24 cellular contexts compared by ENCODE assay signal in the genomic region with DNA sequence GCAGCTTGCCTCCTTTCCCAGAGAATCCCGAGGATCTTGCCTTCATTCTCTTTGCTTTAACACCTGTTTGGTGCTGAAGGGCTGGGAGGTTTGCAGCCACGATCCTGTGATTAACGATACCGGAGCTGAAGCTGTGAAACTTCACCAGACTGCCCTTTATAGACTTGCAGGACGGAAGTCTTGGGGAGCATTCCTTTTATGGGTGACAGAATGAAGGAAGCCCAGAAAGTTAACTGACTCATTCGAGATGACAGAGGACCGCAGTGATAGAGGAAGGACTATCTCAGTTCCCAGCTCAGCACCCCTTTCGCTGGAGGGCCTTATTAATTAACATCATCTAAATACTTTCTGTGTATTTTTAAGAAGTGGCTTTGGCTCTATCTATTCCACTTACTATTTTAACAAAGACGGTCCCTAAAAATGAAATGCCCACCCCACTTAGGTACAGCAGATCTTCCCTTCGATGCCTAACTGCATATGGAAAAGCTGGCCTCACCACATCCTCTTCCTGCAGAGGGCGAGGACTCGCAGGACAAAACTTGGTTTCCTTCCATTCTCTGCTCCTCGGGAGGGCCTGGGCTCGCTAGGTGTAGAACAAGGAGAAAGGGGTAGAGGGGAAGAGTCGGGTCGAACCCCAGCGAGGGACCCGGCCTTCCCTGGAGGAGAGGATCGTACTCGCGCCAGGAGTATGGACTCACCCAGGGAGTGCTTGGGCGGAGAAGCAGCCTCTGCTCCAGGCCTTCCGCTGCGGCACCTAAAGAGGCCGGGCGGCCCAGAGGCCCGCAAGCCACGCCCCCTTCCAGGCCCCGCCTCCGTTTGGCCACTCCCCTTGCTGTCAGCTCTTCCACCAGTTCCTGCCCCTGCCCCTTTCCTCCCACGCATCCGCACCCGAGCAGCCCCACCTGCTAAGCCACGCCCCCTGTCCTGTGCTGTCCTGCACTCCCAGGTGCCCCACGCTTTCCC. TPM values are rescaled to one million over a fixed set of nuclear protein-coding genes. Genes with fewer than 3 reads are reported as not detected.
DNase-seq lines count a peak whose midpoint lies in the region; ATAC-seq and TF ChIP-seq lines count a peak whose summit lies in the region.
"Had no signal": no experiment of that assay in that cellular context is flagged by ENCODE, and none has a peak within 500 bp of the region (broad histone marks: within the 10 kb centered on the region; RNA-seq: fewer than 3 reads in every experiment).

No MANE protein-coding gene starts in this region.

- no peaks in the 10 kb centered on the region; a peak in 1 of 4 replicates for H3K79me1 ChIP-seq in IMR-90 (ENCODE audit: low read depth in 1 of 2, low read length in 2 of 2)

- no peaks in the 10 kb centered on the region for H4K20me1 ChIP-seq in IMR-90 (ENCODE audit: insufficient read depth, low read length)

- no peak for TF ChIP-seq RAD21 in IMR-90 (IDR thresholded peaks at IDR 0.05; ENCODE audit: low read length)

- H2AFZ ChIP-seq in IMR-90 (replicated peaks; ENCODE audit: low read length, poor library complexity): no peak overlapping the region

- no peak overlapping the region for H3K27ac Mint-ChIP-seq in activated CD8-positive, alpha-beta T cell treated with anti-CD3 and anti-CD28 coated beads for 36 hours
- no peak overlapping the region for H3K27ac Mint-ChIP-seq in activated CD8-positive, alpha-beta T cell treated with anti-CD3 and anti-CD28 coated beads, Interleukin-2, amount 10 ng/mL, durations not matched to agents 7 days and 5 days
- H3K27ac Mint-ChIP-seq: mesothelial cell of epicardium; natural killer cell; stimulated activated naive B cell treated with anti-CD40 and anti-IgM and Interleukin-4, amounts not matched to agents 10 μg/mL and 1 μg/mL and 100 μg/mL, for 72 hours; T-helper 1 cell treated with Interleukin-12 subunit alpha and Interleukin-12 subunit beta and Interleukin-4 antibody, amounts not matched to agents 30 μg/mL and 1 μg/mL, for 36 hours had no signal

- H4K5ac ChIP-seq in IMR-90 (ENCODE audit: low read depth, low read length): no peak overlapping the region

- ATAC-seq in activated CD8-positive, alpha-beta T cell treated with anti-CD3 and anti-CD28 coated beads for 36 hours: no peak
- ATAC-seq in activated CD8-positive, alpha-beta T cell treated with anti-CD3 and anti-CD28 coated beads, Interleukin-2, amount 10 ng/mL, durations not matched to agents 7 days and 5 days: no peak
- no peak for ATAC-seq in IMR-90 (ENCODE audit: low read depth)
- no peak for ATAC-seq in GM18502 (IDR thresholded peaks at IDR 0.05; ENCODE audit: poor library complexity, unreplicated experiment)
- ATAC-seq in GM18498 (IDR thresholded peaks at IDR 0.05; ENCODE audit: unreplicated experiment): no peak
- ATAC-seq: A549; left lobe of liver; natural killer cell; pancreas; stimulated activated naive B cell treated with anti-CD40 and anti-IgM and Interleukin-4, amounts not matched to agents 10 μg/mL and 1 μg/mL and 100 μg/mL, for 72 hours had no signal

- CTCF ChIA-PET in activated CD8-positive, alpha-beta T cell treated with anti-CD3 and anti-CD28 coated beads for 36 hours (lab: Charles Lee): interaction anchor here (0.7 to 1.6 kb wide), 3 partner anchors 12 to 101 kb away, joined by 3 to 4 read pairs (median 3); no protein-coding TSS in a partner anchor
- CTCF ChIA-PET in activated CD8-positive, alpha-beta T cell treated with anti-CD3 and anti-CD28 coated beads, Interleukin-2, amount 10 ng/mL, durations not matched to agents 7 days and 5 days (lab: Charles Lee): interaction anchor here (0.8 to 1.0 kb wide), 2 partner anchors 12 to 39 kb away, joined by 3 read pairs; no protein-coding TSS in a partner anchor
- CTCF ChIA-PET in IMR-90 (lab: Yijun Ruan, JAX): no interaction called here

- H3K4ac ChIP-seq in IMR-90 (ENCODE audit: low read depth, low read length): no peak overlapping the region

- H3K9me3 ChIP-seq in IMR-90 (ENCODE audit: control insufficient read depth, insufficient read depth, low read length) (no peaks in the 10 kb centered on the region), testis (no peaks in the 10 kb centered on the region)
- H3K9me3 ChIP-seq: A549, Caco-2, pancreas, Peyer's patch, SJSA1, thyroid gland had no signal

- no peak overlapping the region for H3K4me3 ChIP-seq in IMR-90 (ENCODE audit: insufficient read depth, low read depth, low read length)
- H3K4me3 ChIP-seq in testis: peak overlapping the region; percentile 8 to 29
- H3K4me3 ChIP-seq: A549, pancreas, Peyer's patch, SJSA1, thyroid gland had no signal

- H3K9me1 ChIP-seq in IMR-90 (ENCODE audit: insufficient read depth, low read length): peaks cover 11% of the 10 kb centered on the region

- H3K18ac ChIP-seq in IMR-90 (ENCODE audit: low read depth, low read length): no peak overlapping the region

- H3K4me1 ChIP-seq in IMR-90 (ENCODE audit: control insufficient read depth, insufficient read depth, low read length): peaks cover 13% of the 10 kb centered on the region
- peaks cover 8% of the 10 kb centered on the region for H3K4me1 ChIP-seq in testis
- H3K4me1 ChIP-seq: Peyer's patch, thyroid gland had no signal

- H3K56ac ChIP-seq in IMR-90 (ENCODE audit: extremely low read depth, insufficient read depth, low read length): no peak overlapping the region

- peak overlapping the region; percentile 32; the same call in 1 of the 2 replicates for H2AK5ac ChIP-seq in IMR-90 (ENCODE audit: low read depth, low read length)

- H2AK9ac ChIP-seq in IMR-90 (replicated peaks; ENCODE audit: low read depth, low read length, poor library complexity): no peak overlapping the region

- H3K14ac ChIP-seq in IMR-90 (replicated peaks; ENCODE audit: low read depth, low read length): no peak overlapping the region

- H3K4me1 Mint-ChIP-seq in activated CD8-positive, alpha-beta T cell treated with anti-CD3 and anti-CD28 coated beads for 36 hours (ENCODE audit: low read depth): no peaks in the 10 kb centered on the region
- H3K4me1 Mint-ChIP-seq in activated CD8-positive, alpha-beta T cell treated with anti-CD3 and anti-CD28 coated beads, Interleukin-2, amount 10 ng/mL, durations not matched to agents 7 days and 5 days (ENCODE audit: low read depth): no peaks in the 10 kb centered on the region
- H3K4me1 Mint-ChIP-seq: stimulated activated naive B cell treated with anti-CD40 and anti-IgM and Interleukin-4, amounts not matched to agents 10 μg/mL and 1 μg/mL and 100 μg/mL, for 72 hours had no signal

- H4K91ac ChIP-seq in IMR-90 (ENCODE audit: insufficient read depth, low read depth, low read length): peak overlapping the region; percentile 15; the same call in 1 of the 2 replicates

- H4K8ac ChIP-seq in IMR-90 (ENCODE audit: low read depth in 2 of 2, low read length in 2 of 2): no peak overlapping the region

- no peaks in the 10 kb centered on the region for H3K36me3 Mint-ChIP-seq in activated CD8-positive, alpha-beta T cell treated with anti-CD3 and anti-CD28 coated beads for 36 hours (ENCODE audit: low read depth)
- no peaks in the 10 kb centered on the region for H3K36me3 Mint-ChIP-seq in activated CD8-positive, alpha-beta T cell treated with anti-CD3 and anti-CD28 coated beads, Interleukin-2, amount 10 ng/mL, durations not matched to agents 7 days and 5 days (ENCODE audit: low read depth)
- H3K36me3 Mint-ChIP-seq: mesothelial cell of epicardium; natural killer cell; stimulated activated naive B cell treated with anti-CD40 and anti-IgM and Interleukin-4, amounts not matched to agents 10 μg/mL and 1 μg/mL and 100 μg/mL, for 72 hours had no signal

- POLR2A ChIA-PET in activated CD8-positive, alpha-beta T cell treated with anti-CD3 and anti-CD28 coated beads for 36 hours (lab: Charles Lee): no interaction called here
- POLR2A ChIA-PET in activated CD8-positive, alpha-beta T cell treated with anti-CD3 and anti-CD28 coated beads, Interleukin-2, amount 10 ng/mL, durations not matched to agents 7 days and 5 days (lab: Charles Lee): no interaction called here
- POLR2A ChIA-PET in IMR-90 (lab: Charles Lee; ENCODE audit: unreplicated experiment): no interaction called here

- no peak overlapping the region for H2BK120ac ChIP-seq in IMR-90 (ENCODE audit: low read depth, low read length)

- in situ Hi-C loops in IMR-90 (cut with MboI; ENCODE audit: low sequenced_read_pairs): no loop called here

- H3K27me3 Mint-ChIP-seq in activated CD8-positive, alpha-beta T cell treated with anti-CD3 and anti-CD28 coated beads for 36 hours: peaks cover 3% of the 10 kb centered on the region
- peaks cover 9% of the 10 kb centered on the region for H3K27me3 Mint-ChIP-seq in activated CD8-positive, alpha-beta T cell treated with anti-CD3 and anti-CD28 coated beads, Interleukin-2, amount 10 ng/mL, durations not matched to agents 7 days and 5 days (ENCODE audit: low read depth)

- no peak for TF ChIP-seq CTCF in activated CD8-positive, alpha-beta T cell treated with anti-CD3 and anti-CD28 coated beads for 36 hours (IDR thresholded peaks at IDR 0.05)
- TF ChIP-seq CTCF in IMR-90 (conservative IDR thresholded peaks at IDR 0.05; ENCODE audit: low read depth, low read length) (no peak), testis (IDR thresholded peaks at IDR 0.05) (no peak)

- H3K9me3 Mint-ChIP-seq in activated CD8-positive, alpha-beta T cell treated with anti-CD3 and anti-CD28 coated beads for 36 hours: no peaks in the 10 kb centered on the region
- H3K9me3 Mint-ChIP-seq in activated CD8-positive, alpha-beta T cell treated with anti-CD3 and anti-CD28 coated beads, Interleukin-2, amount 10 ng/mL, durations not matched to agents 7 days and 5 days (ENCODE audit: insufficient read depth): no peaks in the 10 kb centered on the region
- H3K9me3 Mint-ChIP-seq: natural killer cell; stimulated activated naive B cell treated with anti-CD40 and anti-IgM and Interleukin-4, amounts not matched to agents 10 μg/mL and 1 μg/mL and 100 μg/mL, for 72 hours; T-helper 1 cell treated with Interleukin-12 subunit alpha and Interleukin-12 subunit beta and Interleukin-4 antibody, amounts not matched to agents 30 μg/mL and 1 μg/mL, for 36 hours had no signal

- 93% methylated on average over 6 of the region's 35 CpGs; no CpG with 5 or more reads in 1 of the 2 experiments for WGBS in IMR-90 (ENCODE audit: extremely low coverage in 2 of 2, insufficient read length in 1 of 2), 2 experiments
- WGBS in testis, 2 donors: 61 to 74% methylated on average over 34 to 35 of the region's 35 CpGs

- TF ChIP-seq POLR2A in IMR-90 (IDR thresholded peaks at IDR 0.05; ENCODE audit: low read depth, low read length) (no peak), testis (IDR thresholded peaks at IDR 0.05) (no peak)

- no peak overlapping the region for H3K4me3 Mint-ChIP-seq in activated CD8-positive, alpha-beta T cell treated with anti-CD3 and anti-CD28 coated beads for 36 hours
- no peak overlapping the region for H3K4me3 Mint-ChIP-seq in activated CD8-positive, alpha-beta T cell treated with anti-CD3 and anti-CD28 coated beads, Interleukin-2, amount 10 ng/mL, durations not matched to agents 7 days and 5 days
- H3K4me3 Mint-ChIP-seq: mesothelial cell of epicardium; natural killer cell; stimulated activated naive B cell treated with anti-CD40 and anti-IgM and Interleukin-4, amounts not matched to agents 10 μg/mL and 1 μg/mL and 100 μg/mL, for 72 hours; T-helper 1 cell treated with Interleukin-12 subunit alpha and Interleukin-12 subunit beta and Interleukin-4 antibody, amounts not matched to agents 30 μg/mL and 1 μg/mL, for 36 hours had no signal

- H3K36me3 ChIP-seq in IMR-90 (ENCODE audit: control insufficient read depth, insufficient read depth, low read length) (no peaks in the 10 kb centered on the region), testis (ENCODE audit: low read depth, missing control alignments) (no peaks in the 10 kb centered on the region)
- H3K36me3 ChIP-seq: pancreas, Peyer's patch, SJSA1, thyroid gland had no signal

- no peak overlapping the region for H3K23ac ChIP-seq in IMR-90 (ENCODE audit: low read depth, low read length)

- intact Hi-C loops in activated CD8-positive, alpha-beta T cell treated with anti-CD3 and anti-CD28 coated beads for 36 hours (cut with micrococcal nuclease): no loop called here
- intact Hi-C loops in IMR-90 (cut with micrococcal nuclease) (no loop called here), testis (cut with DNase I; ENCODE audit: low total_unique reads) (no loop called here)

- peak; percentile 5 for DNase-seq in activated CD8-positive, alpha-beta T cell treated with anti-CD3 and anti-CD28 coated beads for 36 hours
- DNase-seq in activated CD8-positive, alpha-beta T cell treated with anti-CD3 and anti-CD28 coated beads, Interleukin-2, amount 10 ng/mL, durations not matched to agents 7 days and 5 days: no peak
- DNase-seq in IMR-90 (no peak), iPS-NIHi11 (ENCODE audit: low spot score) (peak; percentile 70), testis (peak; percentile 70), NCI-H2227 treated with DMSO at 0.1 percent for 48 hours (lab: John Stamatoyannopoulos, UW) (no peak)
- DNase-seq: activated T-cell treated with anti-CD3 and anti-CD28 coated beads, Interleukin-2, amount 50 U/mL, for 1 hour; cortex of kidney; natural killer cell; NCI-H1417; NCI-H2081 treated with DMSO at 0.1 percent for 48 hours; NCI-H510A treated with DMSO at 0.1 percent for 48 hours; Peyer's patch; stimulated activated naive B cell treated with anti-CD40 and anti-IgM and Interleukin-4, amounts not matched to agents 10 μg/mL and 1 μg/mL and 100 μg/mL, for 72 hours; thyroid gland had no signal

- H3K27me3 ChIP-seq in IMR-90 (ENCODE audit: control insufficient read depth, insufficient read depth, low read length) (no peaks in the 10 kb centered on the region), testis (no peaks in the 10 kb centered on the region)
- H3K27me3 ChIP-seq: pancreas, Peyer's patch, SJSA1, thyroid gland had no signal

- no peak overlapping the region for H3K9ac ChIP-seq in IMR-90 (ENCODE audit: low read depth, low read length)

- 0 out of 3 replicates have a peak overlapping the region, but pooled peaks have one; percentile 49 for H2BK15ac ChIP-seq in IMR-90 (ENCODE audit: low read depth, low read length)

- no peak overlapping the region for H2BK5ac ChIP-seq in IMR-90 (ENCODE audit: low read depth, low read length, poor library complexity, severe bottlenecking)

- dilution Hi-C loops in IMR-90 (cut with HindIII; ENCODE audit: low sequenced_read_pairs, unreplicated experiment): no loop called here

- H3K27ac ChIP-seq in IMR-90 (ENCODE audit: insufficient read depth, low read length): no peak overlapping the region
- H3K27ac ChIP-seq in testis: no peak overlapping the region
- H3K27ac ChIP-seq: pancreas, Peyer's patch, SJSA1, thyroid gland had no signal

- BruUV-seq in IMR-90 (replicated peaks; lab: Mats Ljungman, UMichigan): no TSS peak

- no peak overlapping the region for H3K4me2 ChIP-seq in IMR-90 (ENCODE audit: low read depth, low read length)
- H3K4me2 ChIP-seq: A549 had no signal

- no peak overlapping the region for H2BK20ac ChIP-seq in IMR-90 (ENCODE audit: low read depth, low read length)

RNA-seq across cellular contexts. Expression of a gene that starts 30.7 kb away (rescaled TPM):
- 10 to 100 TPM; 37.8 to 39.7 TPM for total RNA-seq in activated CD8-positive, alpha-beta T cell treated with anti-CD3 and anti-CD28 coated beads for 36 hours
- 10 to 100 TPM; 34.5 to 38.4 TPM for total RNA-seq in activated CD8-positive, alpha-beta T cell treated with anti-CD3 and anti-CD28 coated beads, Interleukin-2, amount 10 ng/mL, durations not matched to agents 7 days and 5 days
- total RNA-seq in IMR-90 (2012; rRNA removed) (110 and 117 TPM in 2 replicates), testis (100 to 1,000 TPM; 102 to 111 TPM)
- polyA plus RNA-seq in IMR-90 (2012; rRNA removed) (12.4 and 15.0 TPM in 2 replicates), testis (ENCODE audit: insufficient read depth, low read depth, low replicate concordance) (35.1 TPM)
- 3.8 and 5.9 TPM in 2 replicates for polyA plus RNA-seq in IMR-90 (2012; cell fraction: cytosol; rRNA removed)
- 5.9 and 41.8 TPM in 2 replicates for polyA plus RNA-seq in IMR-90 (2012; cell fraction: nucleus; rRNA removed; ENCODE audit: low replicate concordance)

Comparison
In these comparisons a context has a peak if more than half of its experiments do, and no peak if none do; other contexts are left out.
1. DNase-seq: peak in activated CD8-positive, alpha-beta T cell treated with anti-CD3 and anti-CD28 coated beads for 36 hours (single experiment), iPS-NIHi11 (single experiment) and testis (single experiment); none in activated CD8-positive, alpha-beta T cell treated with anti-CD3 and anti-CD28 coated beads, Interleukin-2, amount 10 ng/mL, durations not matched to agents 7 days and 5 days (single experiment), IMR-90 (single experiment) and NCI-H2227 treated with DMSO at 0.1 percent for 48 hours (single experiment).